In genomic region chr16:67430504-67431076, GRCh38 we compare ENCODE assay signal across 6 cellular contexts. TPM values are rescaled to one million over a fixed set of nuclear protein-coding genes. Genes with fewer than 3 reads are reported as not detected.
DNase-seq lines count a peak whose midpoint lies in the region; ATAC-seq and TF ChIP-seq lines count a peak whose summit lies in the region.

No MANE protein-coding gene starts in this region.

- ATAC-seq in GM21526 (IDR thresholded peaks at IDR 0.05; ENCODE audit: low FRiP score, unreplicated experiment) (no peak), HG02798 (IDR thresholded peaks at IDR 0.05; ENCODE audit: poor library complexity, unreplicated experiment) (no peak)

- H3K36me3 ChIP-seq in ascending aorta (no peaks in the 10 kb centered on the region), muscle layer of duodenum (ENCODE audit: control insufficient read depth in 1 of 2, insufficient read depth in 2 of 2, low read length in 2 of 2) (no peaks in the 10 kb centered on the region)

- no peaks in the 10 kb centered on the region for H3K9me3 ChIP-seq in ascending aorta
- H3K9me3 ChIP-seq in muscle layer of duodenum (ENCODE audit: control insufficient read depth in 1 of 2, low read length in 2 of 2) = no peaks in the 10 kb centered on the region

- H3K27ac ChIP-seq in ascending aorta (no peak overlapping the region), muscle layer of duodenum (ENCODE audit: low read length) (peak overlapping the region; percentile 74)

- H3K4me3 ChIP-seq in ascending aorta (peak overlapping the region; percentile 57 to 68), muscle layer of duodenum (ENCODE audit: low read depth in 1 of 2, low read length in 2 of 2) (peak overlapping the region; percentile 37 to 63)

- DNase-seq in DMS79 treated with DMSO at 0.1 percent for 48 hours (lab: John Stamatoyannopoulos, UW) (peak; percentile 18), DMS79 (lab: John Stamatoyannopoulos, UW) (no peak), ascending aorta (ENCODE audit: low spot score in 2 of 2) (no peak)

- TF ChIP-seq CTCF in ascending aorta (IDR thresholded peaks at IDR 0.05) = peak in 1 of 3 experiments; percentile 8

- H3K4me1 ChIP-seq in ascending aorta (peaks cover 11 to 12% of the 10 kb centered on the region in 2 donors), muscle layer of duodenum (ENCODE audit: control insufficient read depth in 1 of 2, insufficient read depth in 2 of 2, low read length in 2 of 2) (peaks cover 0 to 21% of the 10 kb centered on the region in 2 donors)

- intact Hi-C loops in ascending aorta (cut with DNase I) = no loop called here

- H3K27me3 ChIP-seq in ascending aorta (peaks cover 3% of the 10 kb centered on the region), muscle layer of duodenum (ENCODE audit: low read depth, low read length) (no peaks in the 10 kb centered on the region)

RNA-seq across cellular contexts. Expression of gene HSD11B2, which starts 0.3 kb away (rescaled TPM):
- total RNA-seq in ascending aorta = 2.4 TPM

RNA-seq across cellular contexts. Expression of gene ZDHHC1, which starts 14.3 kb away (rescaled TPM):
- 82.7 TPM for total RNA-seq in ascending aorta

RNA-seq across cellular contexts. Expression of gene TPPP3, which starts 37.3 kb away (rescaled TPM):
- total RNA-seq in ascending aorta = 2.8 TPM

RNA-seq across cellular contexts. Expression of gene ATP6V0D1, which starts 50.4 kb away (rescaled TPM):
- 64.3 TPM for total RNA-seq in ascending aorta

RNA-seq across cellular contexts. Expression of gene AGRP, which starts 52.8 kb away (rescaled TPM):
- total RNA-seq in ascending aorta = not detected
